ENCODE assay signal across 8 cellular contexts in genomic region chr15:52019394-52020252, GRCh38. TPM values are rescaled to one million over a fixed set of nuclear protein-coding genes. Genes with fewer than 3 reads are reported as not detected.
DNase-seq lines count a peak whose midpoint lies in the region; FAIRE-seq and TF ChIP-seq lines count a peak whose summit lies in the region.

No MANE protein-coding gene starts in this region.

- peak overlapping the region; percentile 83 to 87 for H3K4me3 ChIP-seq in small intestine (ENCODE audit: low read depth in 1 of 2, low read length in 2 of 2)

- H3K4me1 ChIP-seq in small intestine (ENCODE audit: control insufficient read depth in 2 of 2, insufficient read depth in 1 of 2, low read depth in 1 of 2, low read length in 1 of 2) = no peaks in the 10 kb centered on the region

- no peak for TF ChIP-seq CTCF in GM10266 (IDR thresholded peaks at IDR 0.05; ENCODE audit: control insufficient read depth, insufficient read depth, low read depth, missing control alignments)

- H3K36me3 ChIP-seq in small intestine (ENCODE audit: control insufficient read depth in 2 of 2, insufficient read depth in 2 of 2, low read length in 2 of 2) = no peaks in the 10 kb centered on the region

- peak overlapping the region; percentile 95 to 97 for H3K27ac ChIP-seq in small intestine (ENCODE audit: low read depth in 1 of 2, low read length in 1 of 2)

- H3K27me3 ChIP-seq in small intestine (ENCODE audit: control insufficient read depth in 2 of 2, insufficient read depth in 2 of 2, low read length in 2 of 2) = no peaks in the 10 kb centered on the region

- WGBS in small intestine, 3 donors = 0 to 1% (median 1%) methylated on average over 36 to 100 of the region's 100 CpGs

- no peak for FAIRE-seq in small intestine (lab: Jason Lieb, UNC)

- no peaks in the 10 kb centered on the region for H3K9me3 ChIP-seq in small intestine (ENCODE audit: control insufficient read depth, low read depth)

- peak; percentile 82 for DNase-seq in GM10266 (ENCODE audit: extremely low spot score)
- peak; percentile 77 for DNase-seq in H4 (ENCODE audit: low spot score)
- peak; percentile 87 for DNase-seq in LoVo (ENCODE audit: low spot score)
- peak; percentile 88 for DNase-seq in UCSD-AML1 (lab: John Stamatoyannopoulos, UW; ENCODE audit: unreplicated experiment)
- peak; percentile 61 for DNase-seq in brain pericyte (ENCODE audit: low read depth, low spot score)
- DNase-seq in iPS-NIHi11 (ENCODE audit: low spot score) = peak; percentile 89
- DNase-seq in small intestine = peak; percentile 92
- DNase-seq in NCI-H2029 (lab: John Stamatoyannopoulos, UW) = no peak

RNA-seq across cellular contexts. Expression of gene MAPK6, which starts 0.6 kb away (rescaled TPM):
- 54.7 and 62.8 TPM in 2 replicates for total RNA-seq in H4 (2014; rRNA removed; shearing (Covaris generic))
- polyA plus RNA-seq in small intestine = 10 to 100 TPM; 15.5 to 28.6 (median 26.6) TPM

RNA-seq across cellular contexts. Expression of gene LEO1, which starts 48.0 kb away (rescaled TPM):
- 24.2 and 31.9 TPM in 2 replicates for total RNA-seq in H4 (2014; rRNA removed; shearing (Covaris generic))
- polyA plus RNA-seq in small intestine = 10 to 100 TPM; 14.3 to 21.7 (median 19.9) TPM
